Comparison of ENCODE assay signal across 1 cellular context in the genomic region with DNA sequence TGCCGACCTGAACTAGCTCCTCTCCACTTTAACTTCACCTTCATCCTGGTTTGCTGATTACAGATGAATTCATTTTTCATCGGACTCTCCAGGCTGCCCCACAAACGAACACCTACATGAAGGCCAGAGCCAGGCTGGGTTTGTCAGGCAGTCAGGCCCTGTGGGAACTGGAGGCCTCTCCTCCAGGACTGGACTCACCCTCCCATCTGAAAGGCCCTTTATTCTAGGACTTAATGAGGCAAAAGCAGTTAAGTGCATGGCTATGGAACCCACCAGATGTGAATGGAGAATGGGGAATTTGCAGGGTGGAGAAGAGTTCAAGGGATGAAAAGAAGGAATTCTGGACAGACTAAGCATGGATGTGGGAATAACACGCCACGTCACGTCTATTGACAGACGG.
TF ChIP-seq lines count a peak whose summit lies in the region.

No MANE protein-coding gene starts in this region.

TF ChIP-seq in GM23338, 12 proteins besides CTCF, POLR2A, EP300 and RAD21 (continued from another document):
- TF ChIP-seq, protein P1, sequence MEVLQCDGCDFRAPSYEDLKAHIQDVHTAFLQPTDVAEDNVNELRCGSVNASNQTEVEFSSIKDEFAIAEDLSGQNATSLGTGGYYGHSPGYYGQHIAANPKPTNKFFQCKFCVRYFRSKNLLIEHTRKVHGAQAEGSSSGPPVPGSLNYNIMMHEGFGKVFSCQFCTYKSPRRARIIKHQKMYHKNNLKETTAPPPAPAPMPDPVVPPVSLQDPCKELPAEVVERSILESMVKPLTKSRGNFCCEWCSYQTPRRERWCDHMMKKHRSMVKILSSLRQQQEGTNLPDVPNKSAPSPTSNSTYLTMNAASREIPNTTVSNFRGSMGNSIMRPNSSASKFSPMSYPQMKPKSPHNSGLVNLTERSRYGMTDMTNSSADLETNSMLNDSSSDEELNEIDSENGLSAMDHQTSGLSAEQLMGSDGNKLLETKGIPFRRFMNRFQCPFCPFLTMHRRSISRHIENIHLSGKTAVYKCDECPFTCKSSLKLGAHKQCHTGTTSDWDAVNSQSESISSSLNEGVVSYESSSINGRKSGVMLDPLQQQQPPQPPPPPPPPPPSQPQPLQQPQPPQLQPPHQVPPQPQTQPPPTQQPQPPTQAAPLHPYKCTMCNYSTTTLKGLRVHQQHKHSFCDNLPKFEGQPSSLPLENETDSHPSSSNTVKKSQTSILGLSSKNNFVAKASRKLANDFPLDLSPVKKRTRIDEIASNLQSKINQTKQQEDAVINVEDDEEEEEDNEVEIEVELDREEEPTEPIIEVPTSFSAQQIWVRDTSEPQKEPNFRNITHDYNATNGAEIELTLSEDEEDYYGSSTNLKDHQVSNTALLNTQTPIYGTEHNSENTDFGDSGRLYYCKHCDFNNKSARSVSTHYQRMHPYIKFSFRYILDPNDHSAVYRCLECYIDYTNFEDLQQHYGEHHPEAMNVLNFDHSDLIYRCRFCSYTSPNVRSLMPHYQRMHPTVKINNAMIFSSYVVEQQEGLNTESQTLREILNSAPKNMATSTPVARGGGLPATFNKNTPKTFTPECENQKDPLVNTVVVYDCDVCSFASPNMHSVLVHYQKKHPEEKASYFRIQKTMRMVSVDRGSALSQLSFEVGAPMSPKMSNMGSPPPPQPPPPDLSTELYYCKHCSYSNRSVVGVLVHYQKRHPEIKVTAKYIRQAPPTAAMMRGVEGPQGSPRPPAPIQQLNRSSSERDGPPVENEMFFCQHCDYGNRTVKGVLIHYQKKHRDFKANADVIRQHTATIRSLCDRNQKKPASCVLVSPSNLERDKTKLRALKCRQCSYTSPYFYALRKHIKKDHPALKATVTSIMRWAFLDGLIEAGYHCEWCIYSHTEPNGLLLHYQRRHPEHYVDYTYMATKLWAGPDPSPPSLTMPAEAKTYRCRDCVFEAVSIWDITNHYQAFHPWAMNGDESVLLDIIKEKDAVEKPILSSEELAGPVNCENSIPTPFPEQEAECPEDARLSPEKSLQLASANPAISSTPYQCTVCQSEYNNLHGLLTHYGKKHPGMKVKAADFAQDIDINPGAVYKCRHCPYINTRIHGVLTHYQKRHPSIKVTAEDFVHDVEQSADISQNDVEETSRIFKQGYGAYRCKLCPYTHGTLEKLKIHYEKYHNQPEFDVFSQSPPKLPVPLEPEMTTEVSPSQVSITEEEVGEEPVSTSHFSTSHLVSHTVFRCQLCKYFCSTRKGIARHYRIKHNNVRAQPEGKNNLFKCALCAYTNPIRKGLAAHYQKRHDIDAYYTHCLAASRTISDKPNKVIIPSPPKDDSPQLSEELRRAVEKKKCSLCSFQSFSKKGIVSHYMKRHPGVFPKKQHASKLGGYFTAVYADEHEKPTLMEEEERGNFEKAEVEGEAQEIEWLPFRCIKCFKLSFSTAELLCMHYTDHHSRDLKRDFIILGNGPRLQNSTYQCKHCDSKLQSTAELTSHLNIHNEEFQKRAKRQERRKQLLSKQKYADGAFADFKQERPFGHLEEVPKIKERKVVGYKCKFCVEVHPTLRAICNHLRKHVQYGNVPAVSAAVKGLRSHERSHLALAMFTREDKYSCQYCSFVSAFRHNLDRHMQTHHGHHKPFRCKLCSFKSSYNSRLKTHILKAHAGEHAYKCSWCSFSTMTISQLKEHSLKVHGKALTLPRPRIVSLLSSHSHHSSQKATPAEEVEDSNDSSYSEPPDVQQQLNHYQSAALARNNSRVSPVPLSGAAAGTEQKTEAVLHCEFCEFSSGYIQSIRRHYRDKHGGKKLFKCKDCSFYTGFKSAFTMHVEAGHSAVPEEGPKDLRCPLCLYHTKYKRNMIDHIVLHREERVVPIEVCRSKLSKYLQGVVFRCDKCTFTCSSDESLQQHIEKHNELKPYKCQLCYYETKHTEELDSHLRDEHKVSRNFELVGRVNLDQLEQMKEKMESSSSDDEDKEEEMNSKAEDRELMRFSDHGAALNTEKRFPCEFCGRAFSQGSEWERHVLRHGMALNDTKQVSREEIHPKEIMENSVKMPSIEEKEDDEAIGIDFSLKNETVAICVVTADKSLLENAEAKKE (CRISPR knock-in tag; IDR thresholded peaks at IDR 0.05): no peak
- TF ChIP-seq ZNF331 (CRISPR knock-in tag; IDR thresholded peaks at IDR 0.05; ENCODE audit: low read depth) (no peak), CREB1 (CRISPR knock-in tag; IDR thresholded peaks at IDR 0.05; ENCODE audit: low read depth) (no peak)
